In the genomic region with DNA sequence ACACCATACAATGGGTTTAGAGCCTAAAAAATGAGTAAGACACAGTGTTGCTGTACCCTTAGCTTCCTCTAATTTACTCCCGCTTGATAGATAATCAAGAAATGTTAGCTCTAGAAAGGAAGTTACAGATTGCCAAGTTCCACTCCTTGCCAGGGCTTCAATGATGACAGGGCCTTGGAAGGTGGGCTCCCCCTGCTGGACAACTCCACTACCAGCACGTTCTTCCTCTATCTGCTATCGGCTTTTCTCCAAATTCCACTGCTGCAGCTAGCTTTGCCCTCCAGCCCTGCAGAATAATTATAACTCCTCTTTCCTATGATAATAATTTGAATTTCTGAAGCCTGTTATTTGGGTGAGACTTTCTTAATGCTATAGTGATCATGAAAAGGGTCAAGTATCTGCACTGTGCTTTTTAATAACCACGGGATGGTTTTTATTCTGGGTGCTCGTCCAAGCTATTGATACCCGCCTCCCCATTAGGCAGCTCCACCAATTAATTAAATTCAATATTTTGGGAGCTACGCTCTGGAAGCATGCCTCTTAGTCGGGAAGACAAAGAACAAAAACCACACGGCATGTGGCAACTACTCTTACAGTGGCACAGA, we compare ENCODE assay signal across 8 cellular contexts. TPM values are rescaled to one million over a fixed set of nuclear protein-coding genes. Genes with fewer than 3 reads are reported as not detected.
DNase-seq lines count a peak whose midpoint lies in the region; ATAC-seq, FAIRE-seq and TF ChIP-seq lines count a peak whose summit lies in the region.

No MANE protein-coding gene starts in this region.

- no peaks in the 10 kb centered on the region for H3K9me2 ChIP-seq in MM.1S (replicated peaks; ENCODE audit: insufficient read depth, low read length)

- no peaks in the 10 kb centered on the region for H3K9me1 ChIP-seq in K562 (ENCODE audit: control insufficient read depth, insufficient read depth, low read length)

- H4K20me1 ChIP-seq in MM.1S (ENCODE audit: insufficient read depth, low read length) (no peaks in the 10 kb centered on the region), K562 (replicated peaks; ENCODE audit: control insufficient read depth, insufficient read depth, low read length) (no peaks in the 10 kb centered on the region)

- TF ChIP-seq EP300 in K562 (IDR thresholded peaks at IDR 0.05; ENCODE audit: low read length), result no peak

- FAIRE-seq in K562 (lab: Jason Lieb, UNC), result peak; percentile 58

- H3K9ac ChIP-seq in MM.1S (ENCODE audit: low read length), result no peak overlapping the region
- no peak overlapping the region for H3K9ac ChIP-seq in K562 (ENCODE audit: insufficient read depth in 1 of 2, low read depth in 2 of 2, low read length in 2 of 2)

- H2AFZ ChIP-seq in MM.1S (ENCODE audit: low read length) (no peak overlapping the region), K562 (ENCODE audit: low read depth, low read length) (no peak overlapping the region)

- CTCF ChIA-PET in K562 (lab: Yijun Ruan, JAX; ENCODE audit: low intra/inter-chr PET ratio), result no interaction called here

- no peaks in the 10 kb centered on the region for H3K79me2 ChIP-seq in MM.1S (ENCODE audit: low read length)
- no peaks in the 10 kb centered on the region for H3K79me2 ChIP-seq in K562 (ENCODE audit: control insufficient read depth, insufficient read depth, low read length)

- in situ Hi-C loops in K562 (cut with MboI), result no loop called here

- no peaks in the 10 kb centered on the region for H3K36me3 ChIP-seq in MM.1S (replicated peaks; ENCODE audit: insufficient read depth, low read length)
- no peaks in the 10 kb centered on the region for H3K36me3 ChIP-seq in K562 (ENCODE audit: control insufficient read depth, insufficient read depth, low read length)

- H3K9me3 ChIP-seq in MM.1S (replicated peaks; ENCODE audit: insufficient read depth, low read length) (no peaks in the 10 kb centered on the region), K562 (replicated peaks; ENCODE audit: control insufficient read depth, insufficient read depth, low read depth, low read length) (no peaks in the 10 kb centered on the region)

- ATAC-seq in K562 (peak; percentile 86), HG02840 (IDR thresholded peaks at IDR 0.05; ENCODE audit: low FRiP score, unreplicated experiment) (no peak), HG02610 (IDR thresholded peaks at IDR 0.05; ENCODE audit: unreplicated experiment) (no peak)

- TF ChIP-seq CTCF in MM.1S (IDR thresholded peaks at IDR 0.05; ENCODE audit: low read length) (peak; percentile 89), K562 (IDR thresholded peaks at IDR 0.05 in 2 of 3, conservative IDR thresholded peaks at IDR 0.05 in 1 of 3; ENCODE audit: insufficient read depth in 2 of 3, low read depth in 1 of 3, low read length in 3 of 3) (peak; percentile 59 to 74 (median 72))

- POLR2A ChIA-PET in K562 (lab: Yijun Ruan, JAX), result interaction anchor here (0.6 kb wide), 1 partner anchor 95 kb away, joined by 3 read pairs; no protein-coding TSS in a partner anchor

- 0 out of 2 replicates have a peak, but pooled peaks cover 6% of the 10 kb centered on the region for H3K27me3 ChIP-seq in MM.1S (replicated peaks; ENCODE audit: insufficient read depth, low read length)
- H3K27me3 ChIP-seq in K562 (ENCODE audit: control insufficient read depth in 2 of 2, insufficient read depth in 2 of 2, low read length in 2 of 2), result peaks cover 0 to 3% of the 10 kb centered on the region in 2 experiments; a peak in 1 of 5 replicates

- 5% methylated on average over 9 of the region's 9 CpGs for WGBS in K562 (ENCODE audit: insufficient coverage, low coverage, missing lambda C conversion rate)

- no peak overlapping the region for H3K4me2 ChIP-seq in MM.1S (ENCODE audit: low read depth, low read length)
- H3K4me2 ChIP-seq in K562 (ENCODE audit: insufficient read depth, low read length), result no peak overlapping the region

- no peak overlapping the region for H3K4me3 ChIP-seq in MM.1S (ENCODE audit: low read length)
- no peak overlapping the region for H3K4me3 ChIP-seq in K562

- DNase-seq in GM03348 (ENCODE audit: low spot score) (peak; percentile 91), MM.1S (peak; percentile 55), T-helper 22 cell (ENCODE audit: low read depth) (peak; percentile 4), K562 (ENCODE audit: extremely low read depth in 1 of 4, low spot score in 3 of 4) (peak; percentile 61 to 66 (median 64)), iPS-NIHi11 (ENCODE audit: low spot score) (peak; percentile 72)
- peak; percentile 75 for DNase-seq in stimulated activated CD4-positive, alpha-beta T cell treated with anti-CD3 and anti-CD28 coated beads, Interleukin-15, amount 100 ng/mL, for 24 hours

- H3F3A ChIP-seq in MM.1S (ENCODE audit: insufficient read depth, low read length), result no peaks in the 10 kb centered on the region

- peak in 1 of 2 experiments; percentile 49; a peak in 1 of 4 replicates for TF ChIP-seq RAD21 in K562 (CRISPR knock-in tag; conservative IDR thresholded peaks at IDR 0.05 in 1 of 2, IDR thresholded peaks at IDR 0.05 in 1 of 2)

- BruUV-seq in K562 (replicated peaks; lab: Mats Ljungman, UMichigan), result no TSS peak

- H3K4me1 ChIP-seq in MM.1S (ENCODE audit: low read length) (no peaks in the 10 kb centered on the region), K562 (replicated peaks in 1 of 2; ENCODE audit: control insufficient read depth in 2 of 2, insufficient read depth in 2 of 2, low read length in 2 of 2) (no peaks in the 10 kb centered on the region)

- intact Hi-C loops in K562 (cut with micrococcal nuclease), result loop anchor here (1.0 kb wide), 1 partner anchor 31 kb away; no protein-coding TSS in a partner anchor

- TF ChIP-seq POLR2A in K562 (conservative IDR thresholded peaks at IDR 0.05), result no peak

- H3K27ac ChIP-seq in MM.1S (ENCODE audit: low read length) (no peak overlapping the region), K562 (ENCODE audit: extremely low read depth, low read depth, low read length) (no peak overlapping the region)

TF ChIP-seq in K562, 482 proteins besides CTCF, POLR2A, EP300 and RAD21:
- TF ChIP-seq CREM (IDR thresholded peaks at IDR 0.05; ENCODE audit: low read depth), result peak; percentile 26; the same call in 1 of the 2 replicates
- no peak for TF ChIP-seq GTF2A2 (tag; IDR thresholded peaks at IDR 0.05)
- 0 out of 2 replicates have a peak, but pooled peaks have one; percentile 28 for TF ChIP-seq SMC3 (conservative IDR thresholded peaks at IDR 0.05; ENCODE audit: insufficient read depth, low read depth, low read length)
TF ChIP-seq in K562: peak in this region for 2.

RNA-seq across cellular contexts. Expression of a gene that starts 9.0 kb away (rescaled TPM):
- not detected in 2 replicates for total RNA-seq in K562 (2011; cell fraction: chromatin; rRNA removed; ENCODE audit: low replicate concordance)
- total RNA-seq in K562 (2011; cell fraction: nucleolus; rRNA removed), result not detected in 2 replicates
- not detected in 2 replicates for total RNA-seq in K562 (2011; cell fraction: nucleoplasm; rRNA removed)
- total RNA-seq in K562 (2014; rRNA removed) (not detected in 2 replicates), K562 (2014; rRNA removed; fragmentation: Illumina TruSeq; extraction: Trizol) (not detected in 2 replicates), K562 (2015; rRNA removed; fragmentation: Illumina TruSeq; extraction: Trizol) (not detected in 2 replicates), K562 (2021) (0.35 TPM in 1 of 2 replicates, not detected in the other)
- polyA plus RNA-seq in K562 (2011; rRNA removed) (not detected in 2 replicates), K562 (2014; fragmentation: Illumina TruSeq; extraction: Trizol) (0.09 and 0.17 TPM in 2 replicates), K562 (2014; fragmentation: Nextera tagmentation; extraction: Ambion mirVana) (under 1 TPM in 1 of 2 experiments, not detected in 1; 0.10 TPM), K562 (2014; rRNA removed) (0.04 TPM in 1 of 2 replicates, not detected in the other)
- not detected in 2 replicates for polyA plus RNA-seq in K562 (2011; cell fraction: cytosol; rRNA removed)
- polyA plus RNA-seq in K562 (2011; cell fraction: nucleus; rRNA removed), result 0.40 TPM in 1 of 2 replicates, not detected in the other
- polyA plus RNA-seq in K562 (2012), result 0.08 and 0.30 TPM in 2 replicates
- polyA minus RNA-seq in K562 (2011; rRNA and poly(A)+ RNA removed), result not detected in 2 replicates
- polyA minus RNA-seq in K562 (2011; cell fraction: cytosol; rRNA and poly(A)+ RNA removed), result not detected in 2 replicates
- not detected in 2 replicates for polyA minus RNA-seq in K562 (2011; cell fraction: nucleus; rRNA and poly(A)+ RNA removed)

Comparison
In these comparisons a context has a peak if more than half of its experiments do, and no peak if none do; other contexts are left out.
1. DNase-seq: peak in every context shown above with its lines; median percentile 91 in GM03348; 75 in stimulated activated CD4-positive, alpha-beta T cell treated with anti-CD3 and anti-CD28 coated beads, Interleukin-15, amount 100 ng/mL, for 24 hours; 72 in iPS-NIHi11; 64 in K562; 55 in MM.1S; 4 in T-helper 22 cell.